Comparison of ENCODE assay signal across 3 cellular contexts in genomic region chr19:57720878-57721277, GRCh38.
TF ChIP-seq lines count a peak whose summit lies in the region.

No MANE protein-coding gene starts in this region.

TF ChIP-seq in liver, 16 proteins besides CTCF, POLR2A, EP300 and RAD21:
- TF ChIP-seq HNF4A (conservative IDR thresholded peaks at IDR 0.05) = no peak
- TF ChIP-seq JUND (IDR thresholded peaks at IDR 0.05) = no peak
- TF ChIP-seq TAF1 (conservative IDR thresholded peaks at IDR 0.05) = no peak
- TF ChIP-seq YY1 (IDR thresholded peaks at IDR 0.05) = no peak
- no peak for TF ChIP-seq ZBTB33 (IDR thresholded peaks at IDR 0.05)
- TF ChIP-seq FOXA1 (IDR thresholded peaks at IDR 0.05) = no peak
- no peak for TF ChIP-seq ATF3 (IDR thresholded peaks at IDR 0.05)
- TF ChIP-seq, protein P1, sequence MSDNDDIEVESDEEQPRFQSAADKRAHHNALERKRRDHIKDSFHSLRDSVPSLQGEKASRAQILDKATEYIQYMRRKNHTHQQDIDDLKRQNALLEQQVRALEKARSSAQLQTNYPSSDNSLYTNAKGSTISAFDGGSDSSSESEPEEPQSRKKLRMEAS (IDR thresholded peaks at IDR 0.05) = no peak
- TF ChIP-seq REST (IDR thresholded peaks at IDR 0.05) = no peak
- TF ChIP-seq NR2F2 (IDR thresholded peaks at IDR 0.05) = no peak
- no peak for TF ChIP-seq EGR1 (IDR thresholded peaks at IDR 0.05; ENCODE audit: low read depth in 2 of 2)
- no peak for TF ChIP-seq FOXA2 (IDR thresholded peaks at IDR 0.05)
- TF ChIP-seq HNF4G (IDR thresholded peaks at IDR 0.05) = no peak
- TF ChIP-seq GABPA (IDR thresholded peaks at IDR 0.05 in 1 of 2, conservative IDR thresholded peaks at IDR 0.05 in 1 of 2) = no peak
- TF ChIP-seq SP1 (IDR thresholded peaks at IDR 0.05) = no peak
- TF ChIP-seq RXRA (IDR thresholded peaks at IDR 0.05) = no peak

TF ChIP-seq in HepG2, 621 proteins besides CTCF, POLR2A, EP300 and RAD21:
- TF ChIP-seq GFI1 (CRISPR knock-in tag; IDR thresholded peaks at IDR 0.05; ENCODE audit: borderline replicate concordance) (no peak), ZNF883 (CRISPR knock-in tag; IDR thresholded peaks at IDR 0.05; ENCODE audit: not compliant biosample characterization) (no peak), NRL (CRISPR knock-in tag; IDR thresholded peaks at IDR 0.05; ENCODE audit: borderline replicate concordance) (no peak), ZNF746 (CRISPR knock-in tag; IDR thresholded peaks at IDR 0.05) (no peak), ZNF7 (CRISPR knock-in tag; IDR thresholded peaks at IDR 0.05) (no peak), SP4 (CRISPR knock-in tag; IDR thresholded peaks at IDR 0.05) (no peak), TP53 (CRISPR knock-in tag; conservative IDR thresholded peaks at IDR 0.05) (no peak), FOXK1 (CRISPR knock-in tag; IDR thresholded peaks at IDR 0.05; ENCODE audit: borderline replicate concordance, low read depth) (no peak)
- TF ChIP-seq, protein P2, sequence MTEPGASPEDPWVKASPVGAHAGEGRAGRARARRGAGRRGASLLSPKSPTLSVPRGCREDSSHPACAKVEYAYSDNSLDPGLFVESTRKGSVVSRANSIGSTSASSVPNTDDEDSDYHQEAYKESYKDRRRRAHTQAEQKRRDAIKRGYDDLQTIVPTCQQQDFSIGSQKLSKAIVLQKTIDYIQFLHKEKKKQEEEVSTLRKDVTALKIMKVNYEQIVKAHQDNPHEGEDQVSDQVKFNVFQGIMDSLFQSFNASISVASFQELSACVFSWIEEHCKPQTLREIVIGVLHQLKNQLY (CRISPR knock-in tag; IDR thresholded peaks at IDR 0.05) = no peak

TF ChIP-seq in GM23338, 12 proteins besides CTCF, POLR2A, EP300 and RAD21:
- TF ChIP-seq NANOG (IDR thresholded peaks at IDR 0.05; ENCODE audit: borderline replicate concordance) (no peak), EZH2phosphoT487 (IDR thresholded peaks at IDR 0.05; ENCODE audit: unreplicated experiment) (no peak), ZNF114 (CRISPR knock-in tag; IDR thresholded peaks at IDR 0.05) (no peak), STAT1 (IDR thresholded peaks at IDR 0.05; ENCODE audit: unreplicated experiment) (no peak), ZNF331 (CRISPR knock-in tag; IDR thresholded peaks at IDR 0.05; ENCODE audit: low read depth) (no peak), CREB1 (CRISPR knock-in tag; IDR thresholded peaks at IDR 0.05; ENCODE audit: low read depth) (no peak), JUNB (IDR thresholded peaks at IDR 0.05; ENCODE audit: unreplicated experiment) (no peak), POLR2AphosphoS5 (IDR thresholded peaks at IDR 0.05; ENCODE audit: low read depth) (no peak), ZNF462 (CRISPR knock-in tag; IDR thresholded peaks at IDR 0.05) (no peak), REST (IDR thresholded peaks at IDR 0.05; ENCODE audit: unreplicated experiment) (no peak), EZH2 (IDR thresholded peaks at IDR 0.05; ENCODE audit: low read depth, unreplicated experiment) (no peak), ETS1 (IDR thresholded peaks at IDR 0.05) (no peak)
